Comparison of ENCODE assay signal across 33 cellular contexts in the genomic region with DNA sequence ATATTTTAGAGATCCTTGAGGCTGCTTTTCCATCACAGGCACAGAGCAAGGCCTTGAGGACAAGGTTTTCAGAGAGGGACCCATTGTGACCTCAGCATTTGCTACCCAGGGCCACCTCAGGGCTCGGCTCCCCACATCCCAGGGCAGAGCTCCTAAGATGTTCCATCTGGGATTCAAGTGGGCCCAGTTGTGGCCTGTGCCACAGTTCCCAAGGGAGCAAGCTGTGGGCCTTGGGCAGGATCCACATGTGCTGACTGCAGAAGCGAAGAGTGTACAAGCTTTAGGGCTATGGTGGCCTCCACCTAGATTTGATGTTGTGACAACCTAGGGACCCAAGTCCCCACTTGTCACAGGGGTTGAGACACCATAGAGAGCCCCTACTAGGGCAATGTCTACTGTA.
"Had no signal": no experiment of that assay in that cellular context is flagged by ENCODE, and none has a peak within 500 bp of the region (broad histone marks: within the 10 kb centered on the region; RNA-seq: fewer than 3 reads in every experiment).

No MANE protein-coding gene starts in this region.

- H3K27ac ChIP-seq: adrenal gland, ascending aorta, breast epithelium, cardiac muscle cell, coronary artery, dorsolateral prefrontal cortex, WERI-Rb-1 had no signal

- ATAC-seq: activated CD4-positive, CD25-positive, alpha-beta regulatory T cell treated with anti-CD3 and anti-CD28 coated beads, Interleukin-2, amount 50 U/mL, for 24 hours; activated CD8-positive, alpha-beta T cell treated with anti-CD3 and anti-CD28 coated beads for 36 hours; activated naive CD8-positive, alpha-beta T cell treated with anti-CD3 and anti-CD28 coated beads, Interleukin-2, amount 50 U/mL, for 24 hours; activated T-cell treated with anti-CD3 and anti-CD28 coated beads, Interleukin-2, amount 50 U/mL, for 4 hours; activated T-helper 17 cell treated with anti-CD3 and anti-CD28 coated beads, Interleukin-2, amount 50 U/mL, for 72 hours; esophagus mucosa; T-helper 17 cell had no signal

- H3K36me3 ChIP-seq: adrenal gland, ascending aorta, breast epithelium, cardiac muscle cell, WERI-Rb-1 had no signal

- H3K9me3 ChIP-seq: adrenal gland, ascending aorta had no signal

- H3K4me1 ChIP-seq: adrenal gland, ascending aorta, breast epithelium had no signal

- H3K4me1 Mint-ChIP-seq: activated B cell treated with CpG ODN at 0.5 μM for 24 hours; activated naive CD4-positive, alpha-beta T cell treated with anti-CD3 and anti-CD28 coated beads, Interleukin-2, amount 50 U/mL, for 24 hours; activated naive CD8-positive, alpha-beta T cell treated with anti-CD3 and anti-CD28 coated beads for 36 hours; activated naive CD8-positive, alpha-beta T cell treated with anti-CD3 and anti-CD28 coated beads, Interleukin-2, amount 50 U/mL, for 24 hours; activated T-helper 17 cell treated with anti-CD3 and anti-CD28 coated beads, Interleukin-2, amount 50 U/mL, for 72 hours; brain; central memory CD8-positive, alpha-beta T cell; endodermal cell; T-helper 17 cell had no signal

- H3K27me3 Mint-ChIP-seq: activated B cell treated with CpG ODN at 0.5 μM for 24 hours; activated CD8-positive, alpha-beta T cell treated with anti-CD3 and anti-CD28 coated beads for 36 hours; activated naive CD4-positive, alpha-beta T cell treated with anti-CD3 and anti-CD28 coated beads, Interleukin-2, amount 50 U/mL, for 24 hours; activated naive CD8-positive, alpha-beta T cell treated with anti-CD3 and anti-CD28 coated beads for 36 hours; activated naive CD8-positive, alpha-beta T cell treated with anti-CD3 and anti-CD28 coated beads, Interleukin-2, amount 50 U/mL, for 24 hours; activated T-helper 17 cell treated with anti-CD3 and anti-CD28 coated beads, Interleukin-2, amount 50 U/mL, for 72 hours; brain; central memory CD8-positive, alpha-beta T cell; dendritic cell treated with granulocyte-macrophage colony-stimulating factor and Interleukin-4, amounts not matched to agents 40 ng/mL and 50 ng/mL, for 4 days; T-helper 17 cell had no signal

- H3K27ac Mint-ChIP-seq: activated B cell treated with CpG ODN at 0.5 μM for 24 hours; activated CD8-positive, alpha-beta T cell treated with anti-CD3 and anti-CD28 coated beads for 36 hours; activated naive CD4-positive, alpha-beta T cell treated with anti-CD3 and anti-CD28 coated beads for 36 hours; activated naive CD4-positive, alpha-beta T cell treated with anti-CD3 and anti-CD28 coated beads, Interleukin-2, amount 50 U/mL, for 24 hours; activated naive CD8-positive, alpha-beta T cell treated with anti-CD3 and anti-CD28 coated beads for 36 hours; activated naive CD8-positive, alpha-beta T cell treated with anti-CD3 and anti-CD28 coated beads, Interleukin-2, amount 50 U/mL, for 24 hours; activated T-helper 17 cell treated with anti-CD3 and anti-CD28 coated beads, Interleukin-2, amount 50 U/mL, for 72 hours; brain; dendritic cell treated with granulocyte-macrophage colony-stimulating factor and Interleukin-4, amounts not matched to agents 40 ng/mL and 50 ng/mL, for 4 days; endodermal cell; T-helper 17 cell; T-helper 2 cell treated with Interferon-gamma antibody and Interleukin-4, amounts not matched to agents 5 μg/mL and 100 μg/mL, for 36 hours had no signal

- H3K4me3 Mint-ChIP-seq: activated B cell treated with CpG ODN at 0.5 μM for 24 hours; activated CD8-positive, alpha-beta T cell treated with anti-CD3 and anti-CD28 coated beads for 36 hours; activated naive CD4-positive, alpha-beta T cell treated with anti-CD3 and anti-CD28 coated beads for 36 hours; activated naive CD4-positive, alpha-beta T cell treated with anti-CD3 and anti-CD28 coated beads, Interleukin-2, amount 50 U/mL, for 24 hours; activated naive CD8-positive, alpha-beta T cell treated with anti-CD3 and anti-CD28 coated beads for 36 hours; activated naive CD8-positive, alpha-beta T cell treated with anti-CD3 and anti-CD28 coated beads, Interleukin-2, amount 50 U/mL, for 24 hours; activated T-cell treated with anti-CD3 and anti-CD28 coated beads, Interleukin-2, amount 50 U/mL, for 4 hours; activated T-helper 17 cell treated with anti-CD3 and anti-CD28 coated beads, Interleukin-2, amount 50 U/mL, for 72 hours; brain; central memory CD8-positive, alpha-beta T cell; dendritic cell treated with granulocyte-macrophage colony-stimulating factor and Interleukin-4, amounts not matched to agents 40 ng/mL and 50 ng/mL, for 4 days; endodermal cell; T-helper 17 cell; T-helper 2 cell treated with Interferon-gamma antibody and Interleukin-4, amounts not matched to agents 5 μg/mL and 100 μg/mL, for 36 hours had no signal

- H3K4me3 ChIP-seq: adrenal gland, ascending aorta, breast epithelium, cardiac muscle cell, coronary artery, dorsolateral prefrontal cortex had no signal

- H3K9me3 Mint-ChIP-seq: activated CD8-positive, alpha-beta T cell treated with anti-CD3 and anti-CD28 coated beads for 36 hours; activated naive CD4-positive, alpha-beta T cell treated with anti-CD3 and anti-CD28 coated beads for 36 hours; activated naive CD4-positive, alpha-beta T cell treated with anti-CD3 and anti-CD28 coated beads, Interleukin-2, amount 50 U/mL, for 24 hours; activated naive CD8-positive, alpha-beta T cell treated with anti-CD3 and anti-CD28 coated beads for 36 hours; activated T-cell treated with anti-CD3 and anti-CD28 coated beads, Interleukin-2, amount 50 U/mL, for 4 hours; dendritic cell treated with granulocyte-macrophage colony-stimulating factor and Interleukin-4, amounts not matched to agents 40 ng/mL and 50 ng/mL, for 4 days; T-helper 2 cell treated with Interferon-gamma antibody and Interleukin-4, amounts not matched to agents 5 μg/mL and 100 μg/mL, for 36 hours had no signal

- H3K27me3 ChIP-seq: adrenal gland, ascending aorta, breast epithelium, cardiac muscle cell, dorsolateral prefrontal cortex had no signal

- DNase-seq: activated B cell treated with CpG ODN at 0.5 μM for 24 hours; activated CD4-positive, alpha-beta T cell treated with anti-CD3 and anti-CD28 coated beads for 48 hours; activated CD4-positive, alpha-beta T cell treated with anti-CD3 and anti-CD28 coated beads, Interleukin-2, amount 50 U/mL, for 1 hour; activated CD4-positive, alpha-beta T cell treated with anti-CD3 and anti-CD28 coated beads, Interleukin-2, amount 50 U/mL, for 48 hours; activated CD8-positive, alpha-beta memory T cell treated with anti-CD3 and anti-CD28 coated beads for 24 hours; activated CD8-positive, alpha-beta T cell treated with anti-CD3 and anti-CD28 coated beads for 36 hours; activated effector memory CD4-positive, alpha-beta T cell treated with Interleukin-2 at 50 U/mL for 16 hours; activated naive CD4-positive, alpha-beta T cell treated with anti-CD3 and anti-CD28 coated beads for 36 hours; activated naive CD8-positive, alpha-beta T cell treated with anti-CD3 and anti-CD28 coated beads for 36 hours; activated naive CD8-positive, alpha-beta T cell treated with anti-CD3 and anti-CD28 coated beads, Interleukin-2, amount 50 U/mL, for 24 hours; activated T-cell treated with anti-CD3 and anti-CD28 coated beads, Interleukin-2, amount 50 U/mL, for 4 hours; adrenal gland; dorsolateral prefrontal cortex; effector memory CD4-positive, alpha-beta T cell; endodermal cell; foreskin fibroblast; glutamatergic neuron; T-helper 1 cell; T-helper 17 cell; T1000; WERI-Rb-1 had no signal

- H3K36me3 Mint-ChIP-seq: activated naive CD4-positive, alpha-beta T cell treated with anti-CD3 and anti-CD28 coated beads, Interleukin-2, amount 50 U/mL, for 24 hours; activated naive CD8-positive, alpha-beta T cell treated with anti-CD3 and anti-CD28 coated beads for 36 hours; brain had no signal
